Comparison of ENCODE assay signal across 22 cellular contexts in the genomic region with DNA sequence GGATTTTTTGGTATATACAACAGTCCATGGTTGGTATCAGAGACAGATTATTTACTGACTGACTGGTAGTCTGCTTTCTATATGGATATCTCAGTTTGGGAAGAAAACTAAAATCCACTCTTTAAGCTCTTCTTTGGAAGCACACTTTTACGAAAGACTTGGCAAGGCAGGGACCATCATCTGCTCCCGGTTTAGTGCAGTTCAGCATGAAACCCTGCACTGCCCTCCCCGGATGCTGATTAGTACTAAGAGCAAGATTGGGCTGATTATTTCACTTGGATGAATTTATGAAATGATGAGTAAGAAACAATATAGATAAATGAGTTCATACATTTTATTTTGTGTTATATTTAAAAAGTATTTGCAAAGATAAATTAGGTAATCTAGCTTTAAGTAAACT.
"Had no signal": no experiment of that assay in that cellular context is flagged by ENCODE, and none has a peak within 500 bp of the region (broad histone marks: within the 10 kb centered on the region; RNA-seq: fewer than 3 reads in every experiment).

No MANE protein-coding gene starts in this region.

- H3K4me1 ChIP-seq: gastroesophageal sphincter, left ventricle myocardium inferior, lower lobe of right lung, right atrium auricular region, sigmoid colon, transverse colon had no signal

- H3K4me3 ChIP-seq: gastroesophageal sphincter, left ventricle myocardium inferior, lower lobe of right lung, neural progenitor cell, ovary, right atrium auricular region, sigmoid colon, skin epidermis, thoracic aorta, transverse colon had no signal

- DNase-seq: cerebellar nuclear complex; effector memory CD8-positive, alpha-beta T cell; erythroblast; glutamatergic neuron; left cardiac atrium; left ventricle myocardium inferior; lower lobe of right lung; midbrain; nucleus accumbens; ovary; sigmoid colon; stimulated activated CD4-positive, alpha-beta T cell treated with anti-CD3 and anti-CD28 coated beads, Interleukin-2, amount 100 ng/mL, for 24 hours; stimulated activated CD4-positive, alpha-beta T cell treated with anti-CD3 and anti-CD28 coated beads, Interleukin-4, amount 100 ng/mL, for 4 hours; stimulated activated naive B cell treated with anti-CD40 and anti-IgM and Interleukin-4, amounts not matched to agents 10 μg/mL and 1 μg/mL and 100 μg/mL, for 72 hours; stimulated activated naive CD8-positive, alpha-beta T cell treated with anti-CD3 and anti-CD28 coated beads, Interleukin-15, amount 100 ng/mL, for 72 hours; transverse colon had no signal

- ATAC-seq: effector memory CD8-positive, alpha-beta T cell; gastroesophageal sphincter; left cardiac atrium; lower lobe of right lung; natural killer cell treated with Interleukin-12 subunit alpha and Interleukin-12 subunit beta and Interleukin-15 and Interleukin-18, amount 100 ng/mL, for 72 hours; stimulated activated naive B cell treated with anti-CD40 and anti-IgM and Interleukin-4, amounts not matched to agents 10 μg/mL and 1 μg/mL and 100 μg/mL, for 72 hours; stimulated activated naive CD8-positive, alpha-beta T cell treated with anti-CD3 and anti-CD28 coated beads, Interleukin-15, amount 100 ng/mL, for 72 hours had no signal

- H3K9ac ChIP-seq: neural progenitor cell had no signal

- H3K4me2 ChIP-seq: neural progenitor cell had no signal

- H3K27ac ChIP-seq: gastroesophageal sphincter, left ventricle myocardium inferior, lower lobe of right lung, neural progenitor cell, ovary, right atrium auricular region, sigmoid colon, skin epidermis, thoracic aorta, transverse colon had no signal

- H2AFZ ChIP-seq: neural progenitor cell had no signal

- H3K27me3 ChIP-seq: gastroesophageal sphincter, neural progenitor cell, ovary, right atrium auricular region, sigmoid colon, transverse colon had no signal

- H3K36me3 ChIP-seq: gastroesophageal sphincter, left ventricle myocardium inferior, lower lobe of right lung, neural progenitor cell, ovary, right atrium auricular region, sigmoid colon, thoracic aorta, transverse colon had no signal

- H3K9me3 ChIP-seq: gastroesophageal sphincter, left ventricle myocardium inferior, lower lobe of right lung, ovary, right atrium auricular region, sigmoid colon, thoracic aorta, transverse colon had no signal
